10 cellular contexts compared by ENCODE assay signal in the genomic region with DNA sequence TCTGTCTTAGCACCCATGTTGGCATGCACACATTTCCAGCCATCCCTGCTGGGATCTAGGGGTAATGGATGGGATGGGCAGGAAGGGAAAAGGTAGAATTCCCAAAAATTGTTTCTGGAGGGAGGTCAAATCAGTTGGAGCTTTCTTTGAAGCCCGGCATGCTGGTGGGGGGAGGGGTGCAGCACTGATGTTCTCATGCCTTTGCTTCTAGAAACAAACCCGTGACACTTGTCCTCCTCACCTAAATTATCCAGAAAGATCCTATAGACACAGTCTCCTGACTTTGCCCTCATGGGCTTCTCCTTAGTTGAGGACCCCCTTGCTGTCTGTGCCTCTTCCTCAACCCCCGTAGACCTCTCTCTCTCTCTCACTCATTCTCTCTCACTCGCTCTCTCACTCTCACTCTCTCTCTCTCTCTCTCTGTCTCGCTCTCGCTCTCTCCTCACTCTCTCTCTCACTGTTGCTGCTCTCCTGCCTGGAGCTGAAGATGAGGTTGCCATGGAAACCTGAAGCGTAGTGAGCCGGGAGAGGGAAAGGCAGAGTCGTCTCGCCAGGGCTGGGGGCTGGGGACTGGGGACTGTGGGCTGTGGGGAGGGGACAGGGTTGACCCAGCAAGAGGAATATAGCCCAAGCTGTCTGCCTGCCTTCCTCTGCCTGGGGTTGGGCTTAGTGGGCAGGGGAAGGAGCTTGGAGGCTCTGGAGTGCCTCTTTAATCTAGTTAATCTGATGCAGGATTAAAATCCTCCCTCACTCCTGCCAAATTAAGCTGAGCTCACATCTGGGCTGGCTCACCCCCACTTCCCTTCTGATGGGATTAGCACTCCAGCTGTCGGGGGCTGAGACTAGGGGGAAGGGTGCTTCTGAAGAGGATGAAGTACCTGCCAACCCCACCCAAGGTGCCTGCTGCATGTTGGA. TPM values are rescaled to one million over a fixed set of nuclear protein-coding genes. Genes with fewer than 3 reads are reported as not detected.
A peak's percentile ranks its signal among the peaks of the same experiment; 100 is the strongest.
DNase-seq lines count a peak whose midpoint lies in the region; ATAC-seq, FAIRE-seq and TF ChIP-seq lines count a peak whose summit lies in the region.
"Had no signal": no experiment of that assay in that cellular context is flagged by ENCODE, and none has a peak within 500 bp of the region (broad histone marks: within the 10 kb centered on the region; RNA-seq: fewer than 3 reads in every experiment).

No MANE protein-coding gene starts in this region.

- H3K4me1 ChIP-seq in GM23248 (ENCODE audit: insufficient read depth): peaks cover 40% of the 10 kb centered on the region
- peaks cover 73% of the 10 kb centered on the region for H3K4me1 ChIP-seq in OCI-LY1 (ENCODE audit: insufficient read depth, low read length, severe bottlenecking)
- H3K4me1 ChIP-seq in esophagus muscularis mucosa: peaks cover 63 to 94% (median 79%) of the 10 kb centered on the region in 4 donors
- H3K4me1 ChIP-seq in pancreas: peaks cover 18 to 29% (median 22%) of the 10 kb centered on the region in 3 donors
- H3K4me1 ChIP-seq in OCI-LY7 (ENCODE audit: insufficient read depth, low read length, poor library complexity, severe bottlenecking): peaks cover 39% of the 10 kb centered on the region

- ATAC-seq in pancreas: peak; percentile 9 to 34 (median 24)
- no peak for ATAC-seq in HG03159 (IDR thresholded peaks at IDR 0.05; ENCODE audit: unreplicated experiment)
- ATAC-seq in HG02763 (IDR thresholded peaks at IDR 0.05; ENCODE audit: unreplicated experiment): no peak

- H3K4me2 ChIP-seq in GM23248 (ENCODE audit: unreplicated experiment): no peak overlapping the region
- H3K4me2 ChIP-seq in OCI-LY1 (ENCODE audit: low read length): peak overlapping the region; percentile 16; the same call in 1 of the 2 replicates
- no peak overlapping the region; the same call in 1 of the 2 replicates for H3K4me2 ChIP-seq in OCI-LY7 (ENCODE audit: low read length)
- H3K4me2 ChIP-seq: KMS-11 had no signal

- POLR2A ChIA-PET in OCI-LY7 (lab: Charles Lee): interaction anchor here (1.3 to 2.3 kb wide), 3 partner anchors 12 to 15 kb away, joined by 4 to 9 read pairs (median 4); no protein-coding TSS in a partner anchor

- H3K36me3 ChIP-seq in GM23248 (ENCODE audit: low read depth) (peaks cover 23% of the 10 kb centered on the region), OCI-LY1 (ENCODE audit: insufficient read depth, low read length) (peaks cover 26% of the 10 kb centered on the region; the same call in 1 of the 2 replicates), esophagus muscularis mucosa (peaks cover 16 to 65% (median 42%) of the 10 kb centered on the region in 4 donors), pancreas (peaks cover 0 to 23% (median 0%) of the 10 kb centered on the region in 3 donors), OCI-LY7 (ENCODE audit: insufficient read depth, low read length) (peaks cover 90% of the 10 kb centered on the region)

- TF ChIP-seq POLR2A in esophagus muscularis mucosa (IDR thresholded peaks at IDR 0.05; ENCODE audit: low read depth): no peak

- peaks cover 100% of the 10 kb centered on the region for H3K79me2 ChIP-seq in GM23248 (ENCODE audit: insufficient read depth)
- 0 out of 2 replicates have a peak, but pooled peaks cover 5% of the 10 kb centered on the region for H3K79me2 ChIP-seq in OCI-LY1 (ENCODE audit: insufficient read depth, low read length)
- H3K79me2 ChIP-seq in OCI-LY7 (ENCODE audit: insufficient read depth, low read depth, low read length): peaks cover 46% of the 10 kb centered on the region; the same call in 1 of the 2 replicates

- H3K9me2 ChIP-seq in GM23248 (ENCODE audit: insufficient read depth) (no peaks in the 10 kb centered on the region), OCI-LY1 (ENCODE audit: low read depth, low read length) (no peaks in the 10 kb centered on the region), OCI-LY7 (ENCODE audit: insufficient read depth, low read length) (no peaks in the 10 kb centered on the region)

- intact Hi-C loops in esophagus muscularis mucosa (cut with DNase I) (no loop called here), pancreas (cut with DNase I) (no loop called here), OCI-LY7 (cut with micrococcal nuclease; ENCODE audit: unreplicated experiment) (no loop called here)

- FAIRE-seq in pancreas (lab: Jason Lieb, UNC): no peak

- H4K20me1 ChIP-seq in GM23248 (ENCODE audit: insufficient read depth): peaks cover 30% of the 10 kb centered on the region; the same call in 1 of the 2 replicates
- no peaks in the 10 kb centered on the region for H4K20me1 ChIP-seq in OCI-LY1 (ENCODE audit: insufficient read depth, low read length)
- H4K20me1 ChIP-seq in OCI-LY7 (ENCODE audit: insufficient read depth, low read length): no peaks in the 10 kb centered on the region

- H2AFZ ChIP-seq in GM23248 (no peak overlapping the region), OCI-LY1 (ENCODE audit: low read length) (no peak overlapping the region), OCI-LY7 (ENCODE audit: low read length) (no peak overlapping the region)

- CTCF ChIA-PET in OCI-LY7 (lab: Charles Lee; ENCODE audit: unreplicated experiment): no interaction called here

- BruUV-seq in OCI-LY7 (replicated peaks; lab: Mats Ljungman, UMichigan): no TSS peak

- in situ Hi-C loops in GM23248 (cut with MboI): no loop called here

- peak; percentile 52 for DNase-seq in GM23248
- DNase-seq in esophagus muscularis mucosa (ENCODE audit: extremely low spot score): no peak
- no peak for DNase-seq in pancreas
- DNase-seq in OCI-LY7 (ENCODE audit: low spot score): no peak
- DNase-seq in LoVo (ENCODE audit: low spot score): no peak
- DNase-seq: activated CD4-positive, alpha-beta T cell treated with anti-CD3 and anti-CD28 coated beads for 4 hours had no signal

- TF ChIP-seq CTCF in OCI-LY1 (IDR thresholded peaks at IDR 0.05; ENCODE audit: low read length) (no peak), esophagus muscularis mucosa (IDR thresholded peaks at IDR 0.05) (no peak), pancreas (IDR thresholded peaks at IDR 0.05) (no peak), OCI-LY7 (conservative IDR thresholded peaks at IDR 0.05; ENCODE audit: low read length) (no peak)

- H3K27me3 ChIP-seq in GM23248 (replicated peaks; ENCODE audit: insufficient read depth) (no peaks in the 10 kb centered on the region), OCI-LY1 (ENCODE audit: insufficient read depth, low read length) (no peaks in the 10 kb centered on the region), esophagus muscularis mucosa (no peaks in the 10 kb centered on the region), pancreas (no peaks in the 10 kb centered on the region)

- H3K27ac ChIP-seq in GM23248 (no peak overlapping the region), OCI-LY1 (ENCODE audit: low read depth, low read length, poor library complexity, severe bottlenecking) (peak overlapping the region; percentile 36), esophagus muscularis mucosa (replicated peaks in 1 of 4) (peak overlapping the region in 3 of 4 donors; percentile 1 to 48 (median 38)), pancreas (no peak overlapping the region), OCI-LY7 (ENCODE audit: low read depth, low read length, poor library complexity, severe bottlenecking) (no peak overlapping the region)
- H3K27ac ChIP-seq: KMS-11 had no signal

- no peak for TF ChIP-seq EP300 in esophagus muscularis mucosa (IDR thresholded peaks at IDR 0.05)

- H3K9me3 ChIP-seq in GM23248 (ENCODE audit: low read depth) (no peaks in the 10 kb centered on the region), OCI-LY1 (ENCODE audit: low read length) (no peaks in the 10 kb centered on the region), esophagus muscularis mucosa (no peaks in the 10 kb centered on the region), pancreas (no peaks in the 10 kb centered on the region), OCI-LY7 (ENCODE audit: low read length) (no peaks in the 10 kb centered on the region)

- WGBS in GM23248 (ENCODE audit: low coverage in 1 of 2, low lambda C conversion rate in 2 of 2, missing lambda C conversion rate in 2 of 2), 2 experiments: 41 to 52% methylated on average over 11 of the region's 11 CpGs
- WGBS in esophagus muscularis mucosa: 43% methylated on average over 11 of the region's 11 CpGs
- WGBS in pancreas, 2 donors: 27 to 28% methylated on average over 11 of the region's 11 CpGs

- H3F3A ChIP-seq in GM23248 (ENCODE audit: insufficient read depth) (peaks cover 43% of the 10 kb centered on the region), OCI-LY1 (ENCODE audit: insufficient read depth, low read length) (no peaks in the 10 kb centered on the region)

- H3K9ac ChIP-seq in GM23248: no peak overlapping the region
- H3K9ac ChIP-seq in OCI-LY1 (ENCODE audit: low read length): no peak overlapping the region; the same call in 1 of the 2 replicates
- H3K9ac ChIP-seq: KMS-11 had no signal

- H3K4me3 ChIP-seq in GM23248: no peak overlapping the region
- no peak overlapping the region for H3K4me3 ChIP-seq in OCI-LY1 (ENCODE audit: low read depth, low read length, poor library complexity, severe bottlenecking)
- H3K4me3 ChIP-seq in esophagus muscularis mucosa: no peak overlapping the region
- no peak overlapping the region for H3K4me3 ChIP-seq in pancreas
- H3K4me3 ChIP-seq in OCI-LY7 (ENCODE audit: low read depth, low read length, poor library complexity, severe bottlenecking): no peak overlapping the region

RNA-seq across cellular contexts. Expression of a gene that starts 16.1 kb away (rescaled TPM):
- 207 and 250 TPM in 2 replicates for total RNA-seq in GM23248 (2014; rRNA removed; shearing (Covaris generic))
- polyA plus RNA-seq in GM23248 (2016; fragmentation: Nextera tagmentation; extraction: Ambion mirVana) (198 and 203 TPM in 2 replicates), pancreas (10 to 100 TPM; 35.7 to 36.0 TPM)
- total RNA-seq in esophagus muscularis mucosa (100 to 1,000 TPM in 1 of 4 donors, 10 to 100 TPM in 3; 46.9 to 102 (median 74.7) TPM), pancreas (10 to 100 TPM; 48.2 to 98.6 (median 60.9) TPM), OCI-LY7 (2022) (101 and 110 TPM in 2 replicates)
- 44.3 and 48.6 TPM in 2 replicates for total RNA-seq in OCI-LY7 (2014; rRNA removed; shearing (Covaris generic))

RNA-seq across cellular contexts. Expression of a gene that starts 32.5 kb away (rescaled TPM):
- total RNA-seq in GM23248 (2014; rRNA removed; shearing (Covaris generic)): 516 and 553 TPM in 2 replicates
- polyA plus RNA-seq in GM23248 (2016; fragmentation: Nextera tagmentation; extraction: Ambion mirVana) (1,114 and 1,221 TPM in 2 replicates), pancreas (1,000 to 10,000 TPM; 1,404 to 1,507 TPM)
- total RNA-seq in esophagus muscularis mucosa (1,000 to 10,000 TPM in 2 of 4 donors, 100 to 1,000 TPM in 2; 721 to 1,711 (median 1,283) TPM), pancreas (100 to 1,000 TPM; 569 to 994 (median 828) TPM), OCI-LY7 (2022) (1,611 and 1,766 TPM in 2 replicates)
- total RNA-seq in OCI-LY7 (2014; rRNA removed; shearing (Covaris generic)): 1,289 and 1,881 TPM in 2 replicates

Comparison
In these comparisons a context has a peak if more than half of its experiments do, and no peak if none do; other contexts are left out.
1. H3K27ac ChIP-seq: peak in OCI-LY1 (single experiment) and esophagus muscularis mucosa (3 of 4); none in GM23248 (single experiment), pancreas (0 of 4) and OCI-LY7 (single experiment).
2. ATAC-seq: peak in pancreas (4 of 4); none in HG03159 (single experiment) and HG02763 (single experiment).